ENCODE assay signal across 2 cellular contexts in the genomic region with DNA sequence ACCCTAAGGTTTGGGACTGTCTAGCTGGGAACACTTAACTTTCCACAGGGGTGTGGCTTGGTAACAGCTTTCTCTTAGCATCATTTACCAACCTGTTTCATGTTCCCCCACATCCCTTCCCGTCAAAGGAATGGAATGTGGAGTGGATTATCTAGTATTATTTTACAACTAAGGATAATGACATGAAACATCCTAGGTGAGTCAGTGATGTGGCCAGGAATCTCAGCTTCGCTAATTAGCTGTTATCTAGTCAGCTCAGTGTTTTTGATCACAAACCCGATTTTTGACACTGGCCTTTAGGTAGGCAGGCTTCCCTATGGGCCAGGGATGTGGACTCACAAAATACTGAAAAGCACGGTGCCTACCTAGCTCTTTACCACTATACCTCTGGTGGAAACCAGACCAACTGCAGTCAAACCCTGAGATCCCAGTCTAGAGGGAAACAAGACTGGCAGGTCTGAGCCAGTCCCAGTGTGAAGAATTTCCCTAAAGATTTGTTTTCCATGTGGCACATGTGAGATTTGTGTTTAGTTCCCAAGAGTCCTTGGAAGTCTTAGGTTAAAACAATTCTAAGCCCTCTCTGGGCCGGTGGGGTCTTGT.
TF ChIP-seq lines count a peak whose summit lies in the region.

No MANE protein-coding gene starts in this region.

TF ChIP-seq in HCT116, 20 proteins besides CTCF, POLR2A, EP300 and RAD21:
- no peak for TF ChIP-seq ZFX (IDR thresholded peaks at IDR 0.05)
TF ChIP-seq in HCT116: peak in this region for 0.

TF ChIP-seq in endothelial cell of umbilical vein, 7 proteins besides CTCF, POLR2A, EP300 and RAD21:
- TF ChIP-seq GATA2 (IDR thresholded peaks at IDR 0.05; ENCODE audit: insufficient read depth, insufficient read length, low read depth, low read length) (no peak), EZH2 (IDR thresholded peaks at IDR 0.05; ENCODE audit: borderline replicate concordance, low read depth, low read length, severe bottlenecking) (no peak), POLR2AphosphoS5 (IDR thresholded peaks at IDR 0.05; ENCODE audit: insufficient read depth, low read depth, low read length) (no peak), MYC (IDR thresholded peaks at IDR 0.05; ENCODE audit: low read depth, low read length) (no peak), FOS (IDR thresholded peaks at IDR 0.05; ENCODE audit: borderline replicate concordance, insufficient read depth, low read length) (no peak), JUN (IDR thresholded peaks at IDR 0.05; ENCODE audit: borderline replicate concordance, insufficient read depth, insufficient read length, low read depth) (no peak)
- TF ChIP-seq, protein P1, sequence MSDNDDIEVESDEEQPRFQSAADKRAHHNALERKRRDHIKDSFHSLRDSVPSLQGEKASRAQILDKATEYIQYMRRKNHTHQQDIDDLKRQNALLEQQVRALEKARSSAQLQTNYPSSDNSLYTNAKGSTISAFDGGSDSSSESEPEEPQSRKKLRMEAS (IDR thresholded peaks at IDR 0.05; ENCODE audit: insufficient read depth, insufficient read length), result no peak
